In the genomic region with DNA sequence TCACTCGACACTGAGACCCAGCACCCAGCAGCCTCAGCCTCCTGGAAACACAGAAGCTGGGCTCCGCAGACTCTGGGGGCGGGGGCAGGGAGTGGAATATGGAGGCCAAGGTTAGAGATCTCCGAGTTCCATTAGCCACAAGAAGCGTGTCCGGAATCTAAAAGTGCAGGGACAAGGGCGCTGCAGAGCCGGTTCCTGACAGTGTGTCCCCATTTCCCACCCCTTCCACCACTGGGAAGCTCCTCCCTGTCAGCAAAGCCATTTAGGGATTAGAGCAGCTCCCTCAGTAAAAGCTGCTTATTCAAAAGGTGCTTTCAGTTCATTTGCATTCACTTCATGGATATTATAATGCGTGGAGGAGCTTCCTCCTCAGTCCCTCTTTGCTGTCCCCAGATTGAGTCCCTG, we compare ENCODE assay signal across 14 cellular contexts.
DNase-seq lines count a peak whose midpoint lies in the region; ATAC-seq and TF ChIP-seq lines count a peak whose summit lies in the region.
"Had no signal": no experiment of that assay in that cellular context is flagged by ENCODE, and none has a peak within 500 bp of the region (broad histone marks: within the 10 kb centered on the region; RNA-seq: fewer than 3 reads in every experiment).

No MANE protein-coding gene starts in this region.

- no peaks in the 10 kb centered on the region for H3K36me3 ChIP-seq in endodermal cell (ENCODE audit: control insufficient read depth, insufficient read depth, low read length)

- no peak overlapping the region for H3K9ac ChIP-seq in endodermal cell (ENCODE audit: extremely low read depth, low read length, poor library complexity, severe bottlenecking)
- H3K9ac ChIP-seq: SK-N-SH had no signal

- H3K27me3 ChIP-seq in endodermal cell (ENCODE audit: control insufficient read depth, insufficient read depth, low read length, poor library complexity, severe bottlenecking), result no peaks in the 10 kb centered on the region

- no peaks in the 10 kb centered on the region for H3K9me3 Mint-ChIP-seq in endodermal cell
- H3K9me3 Mint-ChIP-seq in stimulated activated naive B cell treated with anti-CD40 and anti-IgM and Interleukin-4, amounts not matched to agents 10 μg/mL and 1 μg/mL and 100 μg/mL, for 72 hours, result no peaks in the 10 kb centered on the region
- H3K9me3 Mint-ChIP-seq: IgD-negative memory B cell; stimulated activated naive CD8-positive, alpha-beta T cell treated with anti-CD3 and anti-CD28 coated beads, Interleukin-15, amount 100 ng/mL, for 72 hours had no signal

- H3K4me3 Mint-ChIP-seq in endodermal cell, result peak overlapping the region; percentile 19
- peak overlapping the region in 1 of 2 donors; percentile 41 for H3K4me3 Mint-ChIP-seq in stimulated activated naive B cell treated with anti-CD40 and anti-IgM and Interleukin-4, amounts not matched to agents 10 μg/mL and 1 μg/mL and 100 μg/mL, for 72 hours
- H3K4me3 Mint-ChIP-seq: activated CD8-positive, alpha-beta T cell treated with anti-CD3 and anti-CD28 coated beads, Interleukin-2, amount 10 ng/mL, durations not matched to agents 7 days and 5 days; CD4-positive, alpha-beta memory T cell; stimulated activated naive CD8-positive, alpha-beta T cell treated with anti-CD3 and anti-CD28 coated beads, Interleukin-15, amount 100 ng/mL, for 72 hours had no signal

- DNase-seq in NCI-H1048 (lab: John Stamatoyannopoulos, UW) (peak; percentile 31), endodermal cell (peak; percentile 80), cerebellum (ENCODE audit: low spot score) (no peak), AML-193 (lab: John Stamatoyannopoulos, UW) (no peak)
- no peak for DNase-seq in stimulated activated naive B cell treated with anti-CD40 and anti-IgM and Interleukin-4, amounts not matched to agents 10 μg/mL and 1 μg/mL and 100 μg/mL, for 72 hours
- no peak for DNase-seq in stimulated activated CD4-positive, alpha-beta T cell treated with anti-CD3 and anti-CD28 coated beads, Interleukin-4, amount 100 ng/mL, for 1 hour
- DNase-seq: activated CD8-positive, alpha-beta T cell treated with anti-CD3 and anti-CD28 coated beads, Interleukin-2, amount 10 ng/mL, durations not matched to agents 7 days and 5 days; CD4-positive, alpha-beta memory T cell; NCI-H1092; stimulated activated naive CD8-positive, alpha-beta T cell treated with anti-CD3 and anti-CD28 coated beads, Interleukin-15, amount 100 ng/mL, for 72 hours had no signal

- H3K4me1 Mint-ChIP-seq in endodermal cell, result peaks cover 21% of the 10 kb centered on the region
- peaks cover 37 to 41% of the 10 kb centered on the region in 2 donors for H3K4me1 Mint-ChIP-seq in stimulated activated naive B cell treated with anti-CD40 and anti-IgM and Interleukin-4, amounts not matched to agents 10 μg/mL and 1 μg/mL and 100 μg/mL, for 72 hours

- H3K4me1 ChIP-seq in endodermal cell (ENCODE audit: control insufficient read depth, insufficient read depth, low read length), result peaks cover 7% of the 10 kb centered on the region

- TF ChIP-seq CTCF in endodermal cell (conservative IDR thresholded peaks at IDR 0.05), result no peak

- ATAC-seq in GM21529 (IDR thresholded peaks at IDR 0.05; ENCODE audit: unreplicated experiment), result peak; percentile 47
- peak; percentile 40 to 56 for ATAC-seq in stimulated activated naive B cell treated with anti-CD40 and anti-IgM and Interleukin-4, amounts not matched to agents 10 μg/mL and 1 μg/mL and 100 μg/mL, for 72 hours (replicated peaks)
- ATAC-seq: activated CD8-positive, alpha-beta T cell treated with anti-CD3 and anti-CD28 coated beads, Interleukin-2, amount 10 ng/mL, durations not matched to agents 7 days and 5 days; stimulated activated naive CD8-positive, alpha-beta T cell treated with anti-CD3 and anti-CD28 coated beads, Interleukin-15, amount 100 ng/mL, for 72 hours had no signal

- no peaks in the 10 kb centered on the region for H3K36me3 Mint-ChIP-seq in endodermal cell (ENCODE audit: low read depth)
- H3K36me3 Mint-ChIP-seq in stimulated activated naive B cell treated with anti-CD40 and anti-IgM and Interleukin-4, amounts not matched to agents 10 μg/mL and 1 μg/mL and 100 μg/mL, for 72 hours, result no peaks in the 10 kb centered on the region
- H3K36me3 Mint-ChIP-seq: CD4-positive, alpha-beta memory T cell; IgD-negative memory B cell had no signal

- no peak overlapping the region for H3K4me3 ChIP-seq in endodermal cell (ENCODE audit: low read length)
- H3K4me3 ChIP-seq: skin epidermis had no signal

- WGBS in endodermal cell (ENCODE audit: insufficient coverage in 1 of 2, insufficient read length in 1 of 2), 2 experiments, result 56 to 65% methylated on average over 5 to 9 of the region's 9 CpGs

- no peak overlapping the region for H3K27ac ChIP-seq in endodermal cell (ENCODE audit: low read depth, low read length)
- H3K27ac ChIP-seq: skin epidermis had no signal

- no peaks in the 10 kb centered on the region for H3K27me3 Mint-ChIP-seq in endodermal cell (ENCODE audit: insufficient read depth)
- peaks cover 31 to 59% of the 10 kb centered on the region in 2 donors for H3K27me3 Mint-ChIP-seq in stimulated activated naive B cell treated with anti-CD40 and anti-IgM and Interleukin-4, amounts not matched to agents 10 μg/mL and 1 μg/mL and 100 μg/mL, for 72 hours

- no peaks in the 10 kb centered on the region for H3K9me3 ChIP-seq in endodermal cell (ENCODE audit: control insufficient read depth, low read length)
- H3K9me3 ChIP-seq: SK-N-SH had no signal

- H3K27ac Mint-ChIP-seq in endodermal cell, result no peak overlapping the region
- H3K27ac Mint-ChIP-seq in stimulated activated naive B cell treated with anti-CD40 and anti-IgM and Interleukin-4, amounts not matched to agents 10 μg/mL and 1 μg/mL and 100 μg/mL, for 72 hours, result no peak overlapping the region
- H3K27ac Mint-ChIP-seq: activated CD8-positive, alpha-beta T cell treated with anti-CD3 and anti-CD28 coated beads, Interleukin-2, amount 10 ng/mL, durations not matched to agents 7 days and 5 days; CD4-positive, alpha-beta memory T cell; stimulated activated naive CD8-positive, alpha-beta T cell treated with anti-CD3 and anti-CD28 coated beads, Interleukin-15, amount 100 ng/mL, for 72 hours had no signal

Comparison
In these comparisons a context has a peak if more than half of its experiments do, and no peak if none do; other contexts are left out.
1. DNase-seq: peak in NCI-H1048 (single experiment) and endodermal cell (single experiment); none in stimulated activated naive B cell treated with anti-CD40 and anti-IgM and Interleukin-4, amounts not matched to agents 10 μg/mL and 1 μg/mL and 100 μg/mL, for 72 hours (single experiment), stimulated activated CD4-positive, alpha-beta T cell treated with anti-CD3 and anti-CD28 coated beads, Interleukin-4, amount 100 ng/mL, for 1 hour (single experiment), cerebellum (single experiment) and AML-193 (0 of 2).